ENCODE assay signal across 1 cellular context in the genomic region with DNA sequence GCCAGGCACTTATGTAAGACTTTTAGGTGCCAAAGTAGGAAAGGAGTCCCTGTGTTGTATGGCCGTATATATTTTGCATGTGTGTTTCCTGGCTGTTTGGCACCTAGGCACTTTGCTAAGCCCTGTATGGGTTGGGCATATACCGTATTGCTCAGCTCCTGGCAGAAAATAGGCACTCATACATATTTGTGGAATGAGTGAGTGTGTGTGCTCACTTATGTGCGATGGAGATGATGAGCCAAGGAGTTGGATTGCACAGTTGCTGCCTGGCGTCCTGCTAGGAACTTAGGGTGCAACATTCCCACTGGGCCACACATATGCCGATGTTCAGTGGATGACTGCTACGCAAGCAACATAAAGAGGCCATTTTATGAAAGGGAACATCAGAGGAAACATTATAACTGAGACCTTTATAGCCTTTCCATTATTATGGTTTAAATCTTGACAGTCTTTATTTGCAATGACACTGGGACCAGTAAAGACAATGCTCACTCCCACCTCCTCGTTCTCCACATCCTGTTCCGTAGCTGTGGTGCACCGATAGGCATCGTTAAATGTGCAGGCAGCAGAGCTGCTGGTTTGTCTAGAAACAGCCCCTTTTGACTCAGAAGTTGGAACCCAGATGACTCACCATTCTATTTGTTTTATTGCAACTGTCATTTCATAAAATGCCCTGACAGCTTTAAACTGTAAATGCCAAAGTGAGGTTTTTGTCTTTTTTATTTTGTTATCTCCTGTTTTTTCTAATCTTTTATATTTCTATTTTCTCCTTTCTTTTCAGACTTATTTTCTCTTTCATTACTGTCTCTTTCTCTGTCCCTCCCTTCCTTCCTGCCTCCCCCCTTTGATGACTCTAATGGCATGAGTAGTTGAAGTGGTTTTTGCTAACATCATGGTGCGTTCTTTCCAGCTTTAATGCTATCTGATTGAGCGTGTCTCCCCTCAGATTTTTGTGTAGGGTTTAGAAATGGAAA.
TF ChIP-seq lines count a peak whose summit lies in the region.

No MANE protein-coding gene starts in this region.

TF ChIP-seq in K562, 482 proteins besides CTCF, POLR2A, EP300 and RAD21 (continued from another document and continues in another):
- no peak for TF ChIP-seq RBBP5 (IDR thresholded peaks at IDR 0.05; ENCODE audit: borderline replicate concordance, insufficient read depth, low read length, poor library complexity, severe bottlenecking)
- peak in 1 of 3 experiments; percentile 31 for TF ChIP-seq YY1 (IDR thresholded peaks at IDR 0.05; ENCODE audit: borderline replicate concordance in 1 of 3, control insufficient read depth in 1 of 3, extremely low read depth in 1 of 3, insufficient read depth in 3 of 3, insufficient read length in 1 of 3, insufficient replicate concordance in 2 of 3, low read depth in 1 of 3, low read length in 2 of 3)
- no peak for TF ChIP-seq SRSF1 (IDR thresholded peaks at IDR 0.05; ENCODE audit: low read depth, low read length)
- no peak for TF ChIP-seq DNMT1 (IDR thresholded peaks at IDR 0.05)
- TF ChIP-seq TRIM28 (IDR thresholded peaks at IDR 0.05): 0 out of 2 replicates have a peak, but pooled peaks have one; percentile 38
- no peak for TF ChIP-seq PHTF2 (CRISPR knock-in tag; IDR thresholded peaks at IDR 0.05)
- TF ChIP-seq ZNF23 (CRISPR knock-in tag; IDR thresholded peaks at IDR 0.05): no peak
- no peak for TF ChIP-seq IRF2 (CRISPR knock-in tag; IDR thresholded peaks at IDR 0.05)
- TF ChIP-seq, protein P1, sequence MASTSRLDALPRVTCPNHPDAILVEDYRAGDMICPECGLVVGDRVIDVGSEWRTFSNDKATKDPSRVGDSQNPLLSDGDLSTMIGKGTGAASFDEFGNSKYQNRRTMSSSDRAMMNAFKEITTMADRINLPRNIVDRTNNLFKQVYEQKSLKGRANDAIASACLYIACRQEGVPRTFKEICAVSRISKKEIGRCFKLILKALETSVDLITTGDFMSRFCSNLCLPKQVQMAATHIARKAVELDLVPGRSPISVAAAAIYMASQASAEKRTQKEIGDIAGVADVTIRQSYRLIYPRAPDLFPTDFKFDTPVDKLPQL (IDR thresholded peaks at IDR 0.05; ENCODE audit: extremely low read depth, insufficient read length): no peak
- TF ChIP-seq RBM14 (IDR thresholded peaks at IDR 0.05; ENCODE audit: borderline replicate concordance, insufficient read depth, low read depth, low read length): no peak
- peak; percentile 47; the same call in 1 of the 2 replicates for TF ChIP-seq MTA1 (IDR thresholded peaks at IDR 0.05; ENCODE audit: borderline replicate concordance)
- TF ChIP-seq, protein P2, sequence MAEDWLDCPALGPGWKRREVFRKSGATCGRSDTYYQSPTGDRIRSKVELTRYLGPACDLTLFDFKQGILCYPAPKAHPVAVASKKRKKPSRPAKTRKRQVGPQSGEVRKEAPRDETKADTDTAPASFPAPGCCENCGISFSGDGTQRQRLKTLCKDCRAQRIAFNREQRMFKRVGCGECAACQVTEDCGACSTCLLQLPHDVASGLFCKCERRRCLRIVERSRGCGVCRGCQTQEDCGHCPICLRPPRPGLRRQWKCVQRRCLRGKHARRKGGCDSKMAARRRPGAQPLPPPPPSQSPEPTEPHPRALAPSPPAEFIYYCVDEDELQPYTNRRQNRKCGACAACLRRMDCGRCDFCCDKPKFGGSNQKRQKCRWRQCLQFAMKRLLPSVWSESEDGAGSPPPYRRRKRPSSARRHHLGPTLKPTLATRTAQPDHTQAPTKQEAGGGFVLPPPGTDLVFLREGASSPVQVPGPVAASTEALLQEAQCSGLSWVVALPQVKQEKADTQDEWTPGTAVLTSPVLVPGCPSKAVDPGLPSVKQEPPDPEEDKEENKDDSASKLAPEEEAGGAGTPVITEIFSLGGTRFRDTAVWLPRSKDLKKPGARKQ (CRISPR knock-in tag; IDR thresholded peaks at IDR 0.05): no peak
- TF ChIP-seq ZNF347 (CRISPR knock-in tag; IDR thresholded peaks at IDR 0.05; ENCODE audit: low read depth): no peak
- no peak for TF ChIP-seq ZNF695 (CRISPR knock-in tag; IDR thresholded peaks at IDR 0.05)
- TF ChIP-seq CREBBP (IDR thresholded peaks at IDR 0.05; ENCODE audit: low read depth, low read length): no peak
- TF ChIP-seq MTF1 (CRISPR knock-in tag; IDR thresholded peaks at IDR 0.05; ENCODE audit: borderline replicate concordance): no peak
- TF ChIP-seq FOXM1 (IDR thresholded peaks at IDR 0.05; ENCODE audit: low read depth): peak; percentile 86
- TF ChIP-seq FOXM1 (CRISPR knock-in tag; IDR thresholded peaks at IDR 0.05; ENCODE audit: low read depth): no peak
- no peak for TF ChIP-seq HNRNPH1 (optimal IDR thresholded peaks at IDR 0.05; ENCODE audit: low read depth, low read length)
- TF ChIP-seq, protein P3, sequence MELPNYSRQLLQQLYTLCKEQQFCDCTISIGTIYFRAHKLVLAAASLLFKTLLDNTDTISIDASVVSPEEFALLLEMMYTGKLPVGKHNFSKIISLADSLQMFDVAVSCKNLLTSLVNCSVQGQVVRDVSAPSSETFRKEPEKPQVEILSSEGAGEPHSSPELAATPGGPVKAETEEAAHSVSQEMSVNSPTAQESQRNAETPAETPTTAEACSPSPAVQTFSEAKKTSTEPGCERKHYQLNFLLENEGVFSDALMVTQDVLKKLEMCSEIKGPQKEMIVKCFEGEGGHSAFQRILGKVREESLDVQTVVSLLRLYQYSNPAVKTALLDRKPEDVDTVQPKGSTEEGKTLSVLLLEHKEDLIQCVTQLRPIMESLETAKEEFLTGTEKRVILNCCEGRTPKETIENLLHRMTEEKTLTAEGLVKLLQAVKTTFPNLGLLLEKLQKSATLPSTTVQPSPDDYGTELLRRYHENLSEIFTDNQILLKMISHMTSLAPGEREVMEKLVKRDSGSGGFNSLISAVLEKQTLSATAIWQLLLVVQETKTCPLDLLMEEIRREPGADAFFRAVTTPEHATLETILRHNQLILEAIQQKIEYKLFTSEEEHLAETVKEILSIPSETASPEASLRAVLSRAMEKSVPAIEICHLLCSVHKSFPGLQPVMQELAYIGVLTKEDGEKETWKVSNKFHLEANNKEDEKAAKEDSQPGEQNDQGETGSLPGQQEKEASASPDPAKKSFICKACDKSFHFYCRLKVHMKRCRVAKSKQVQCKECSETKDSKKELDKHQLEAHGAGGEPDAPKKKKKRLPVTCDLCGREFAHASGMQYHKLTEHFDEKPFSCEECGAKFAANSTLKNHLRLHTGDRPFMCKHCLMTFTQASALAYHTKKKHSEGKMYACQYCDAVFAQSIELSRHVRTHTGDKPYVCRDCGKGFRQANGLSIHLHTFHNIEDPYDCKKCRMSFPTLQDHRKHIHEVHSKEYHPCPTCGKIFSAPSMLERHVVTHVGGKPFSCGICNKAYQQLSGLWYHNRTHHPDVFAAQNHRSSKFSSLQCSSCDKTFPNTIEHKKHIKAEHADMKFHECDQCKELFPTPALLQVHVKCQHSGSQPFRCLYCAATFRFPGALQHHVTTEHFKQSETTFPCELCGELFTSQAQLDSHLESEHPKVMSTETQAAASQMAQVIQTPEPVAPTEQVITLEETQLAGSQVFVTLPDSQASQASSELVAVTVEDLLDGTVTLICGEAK (IDR thresholded peaks at IDR 0.05): peak; percentile 75
- TF ChIP-seq, protein P3 (CRISPR knock-in tag; IDR thresholded peaks at IDR 0.05): no peak
- no peak for TF ChIP-seq XRCC5 (IDR thresholded peaks at IDR 0.05; ENCODE audit: low read depth, low read length)
- TF ChIP-seq CAMTA2 (CRISPR knock-in tag; conservative IDR thresholded peaks at IDR 0.05): no peak
- TF ChIP-seq NFATC3 (IDR thresholded peaks at IDR 0.05): 0 out of 2 replicates have a peak, but pooled peaks have one; percentile 67
- TF ChIP-seq NCOR1 (IDR thresholded peaks at IDR 0.05): peak; percentile 74
- TF ChIP-seq ZNF699 (CRISPR knock-in tag; IDR thresholded peaks at IDR 0.05; ENCODE audit: insufficient replicate concordance): no peak
- no peak for TF ChIP-seq ZNF232 (CRISPR knock-in tag; IDR thresholded peaks at IDR 0.05)
- TF ChIP-seq, protein P4, sequence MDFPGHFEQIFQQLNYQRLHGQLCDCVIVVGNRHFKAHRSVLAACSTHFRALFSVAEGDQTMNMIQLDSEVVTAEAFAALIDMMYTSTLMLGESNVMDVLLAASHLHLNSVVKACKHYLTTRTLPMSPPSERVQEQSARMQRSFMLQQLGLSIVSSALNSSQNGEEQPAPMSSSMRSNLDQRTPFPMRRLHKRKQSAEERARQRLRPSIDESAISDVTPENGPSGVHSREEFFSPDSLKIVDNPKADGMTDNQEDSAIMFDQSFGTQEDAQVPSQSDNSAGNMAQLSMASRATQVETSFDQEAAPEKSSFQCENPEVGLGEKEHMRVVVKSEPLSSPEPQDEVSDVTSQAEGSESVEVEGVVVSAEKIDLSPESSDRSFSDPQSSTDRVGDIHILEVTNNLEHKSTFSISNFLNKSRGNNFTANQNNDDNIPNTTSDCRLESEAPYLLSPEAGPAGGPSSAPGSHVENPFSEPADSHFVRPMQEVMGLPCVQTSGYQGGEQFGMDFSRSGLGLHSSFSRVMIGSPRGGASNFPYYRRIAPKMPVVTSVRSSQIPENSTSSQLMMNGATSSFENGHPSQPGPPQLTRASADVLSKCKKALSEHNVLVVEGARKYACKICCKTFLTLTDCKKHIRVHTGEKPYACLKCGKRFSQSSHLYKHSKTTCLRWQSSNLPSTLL (IDR thresholded peaks at IDR 0.05): no peak
- no peak for TF ChIP-seq TCF7 (IDR thresholded peaks at IDR 0.05; ENCODE audit: borderline replicate concordance)
- no peak for TF ChIP-seq EZH2 (IDR thresholded peaks at IDR 0.05; ENCODE audit: borderline replicate concordance, low read depth, low read length)
- TF ChIP-seq HEY1 (CRISPR knock-in tag; IDR thresholded peaks at IDR 0.05; ENCODE audit: borderline replicate concordance): no peak
- TF ChIP-seq BMI1 (IDR thresholded peaks at IDR 0.05; ENCODE audit: low read length): no peak
- TF ChIP-seq, protein P5, sequence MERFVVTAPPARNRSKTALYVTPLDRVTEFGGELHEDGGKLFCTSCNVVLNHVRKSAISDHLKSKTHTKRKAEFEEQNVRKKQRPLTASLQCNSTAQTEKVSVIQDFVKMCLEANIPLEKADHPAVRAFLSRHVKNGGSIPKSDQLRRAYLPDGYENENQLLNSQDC (CRISPR knock-in tag; IDR thresholded peaks at IDR 0.05): no peak
- no peak for TF ChIP-seq NR1H2 (CRISPR knock-in tag; IDR thresholded peaks at IDR 0.05)
- TF ChIP-seq CC2D1A (IDR thresholded peaks at IDR 0.05): no peak; the same call in 1 of the 2 replicates
- TF ChIP-seq, protein P6, sequence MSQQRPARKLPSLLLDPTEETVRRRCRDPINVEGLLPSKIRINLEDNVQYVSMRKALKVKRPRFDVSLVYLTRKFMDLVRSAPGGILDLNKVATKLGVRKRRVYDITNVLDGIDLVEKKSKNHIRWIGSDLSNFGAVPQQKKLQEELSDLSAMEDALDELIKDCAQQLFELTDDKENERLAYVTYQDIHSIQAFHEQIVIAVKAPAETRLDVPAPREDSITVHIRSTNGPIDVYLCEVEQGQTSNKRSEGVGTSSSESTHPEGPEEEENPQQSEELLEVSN (IDR thresholded peaks at IDR 0.05; ENCODE audit: borderline replicate concordance in 1 of 2, extremely low read depth in 1 of 2, insufficient read depth in 1 of 2, insufficient read length in 1 of 2, low read depth in 1 of 2, low read length in 1 of 2, poor library complexity in 1 of 2, severe bottlenecking in 1 of 2): no peak
- TF ChIP-seq, protein P7, sequence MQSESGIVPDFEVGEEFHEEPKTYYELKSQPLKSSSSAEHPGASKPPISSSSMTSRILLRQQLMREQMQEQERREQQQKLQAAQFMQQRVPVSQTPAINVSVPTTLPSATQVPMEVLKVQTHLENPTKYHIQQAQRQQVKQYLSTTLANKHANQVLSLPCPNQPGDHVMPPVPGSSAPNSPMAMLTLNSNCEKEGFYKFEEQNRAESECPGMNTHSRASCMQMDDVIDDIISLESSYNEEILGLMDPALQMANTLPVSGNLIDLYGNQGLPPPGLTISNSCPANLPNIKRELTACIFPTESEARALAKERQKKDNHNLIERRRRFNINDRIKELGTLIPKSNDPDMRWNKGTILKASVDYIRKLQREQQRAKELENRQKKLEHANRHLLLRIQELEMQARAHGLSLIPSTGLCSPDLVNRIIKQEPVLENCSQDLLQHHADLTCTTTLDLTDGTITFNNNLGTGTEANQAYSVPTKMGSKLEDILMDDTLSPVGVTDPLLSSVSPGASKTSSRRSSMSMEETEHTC (IDR thresholded peaks at IDR 0.05): no peak
- TF ChIP-seq TSC22D4 (tag; IDR thresholded peaks at IDR 0.05): no peak
- TF ChIP-seq, protein P8, sequence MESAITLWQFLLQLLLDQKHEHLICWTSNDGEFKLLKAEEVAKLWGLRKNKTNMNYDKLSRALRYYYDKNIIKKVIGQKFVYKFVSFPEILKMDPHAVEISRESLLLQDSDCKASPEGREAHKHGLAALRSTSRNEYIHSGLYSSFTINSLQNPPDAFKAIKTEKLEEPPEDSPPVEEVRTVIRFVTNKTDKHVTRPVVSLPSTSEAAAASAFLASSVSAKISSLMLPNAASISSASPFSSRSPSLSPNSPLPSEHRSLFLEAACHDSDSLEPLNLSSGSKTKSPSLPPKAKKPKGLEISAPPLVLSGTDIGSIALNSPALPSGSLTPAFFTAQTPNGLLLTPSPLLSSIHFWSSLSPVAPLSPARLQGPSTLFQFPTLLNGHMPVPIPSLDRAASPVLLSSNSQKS (CRISPR knock-in tag; IDR thresholded peaks at IDR 0.05): no peak
- TF ChIP-seq ZNF780A (CRISPR knock-in tag; IDR thresholded peaks at IDR 0.05): no peak
- TF ChIP-seq CSDE1 (IDR thresholded peaks at IDR 0.05): peak in 1 of 2 experiments; percentile 23; a peak in 1 of 4 replicates
